16 cellular contexts compared by ENCODE assay signal in genomic region chr2:180516204-180516603, GRCh38.
DNase-seq lines count a peak whose midpoint lies in the region; ATAC-seq lines count a peak whose summit lies in the region.
"Had no signal": no experiment of that assay in that cellular context is flagged by ENCODE, and none has a peak within 500 bp of the region (broad histone marks: within the 10 kb centered on the region; RNA-seq: fewer than 3 reads in every experiment).

No MANE protein-coding gene starts in this region.

- H3K27me3 Mint-ChIP-seq in natural killer cell treated with Interleukin-12 subunit alpha and Interleukin-12 subunit beta and Interleukin-15 and Interleukin-18, amount 100 ng/mL, for 72 hours: no peaks in the 10 kb centered on the region
- H3K27me3 Mint-ChIP-seq: stimulated activated naive CD8-positive, alpha-beta T cell treated with anti-CD3 and anti-CD28 coated beads, Interleukin-15, amount 100 ng/mL, for 72 hours had no signal

- H3K36me3 Mint-ChIP-seq in natural killer cell treated with Interleukin-12 subunit alpha and Interleukin-12 subunit beta and Interleukin-15 and Interleukin-18, amount 100 ng/mL, for 72 hours: no peaks in the 10 kb centered on the region
- H3K36me3 Mint-ChIP-seq: activated CD4-positive, alpha-beta memory T cell treated with anti-CD3 and anti-CD28 coated beads for 36 hours had no signal

- peak; percentile 54 for ATAC-seq in GM18499 (IDR thresholded peaks at IDR 0.05; ENCODE audit: insufficient read depth, unreplicated experiment)
- ATAC-seq in GM21381 (IDR thresholded peaks at IDR 0.05; ENCODE audit: unreplicated experiment): peak; percentile 70
- ATAC-seq in HG02938 (IDR thresholded peaks at IDR 0.05; ENCODE audit: unreplicated experiment): peak; percentile 73
- no peak for ATAC-seq in natural killer cell treated with Interleukin-12 subunit alpha and Interleukin-12 subunit beta and Interleukin-15 and Interleukin-18, amount 100 ng/mL, for 72 hours
- ATAC-seq: GM23338; heart left ventricle; stimulated activated naive CD8-positive, alpha-beta T cell treated with anti-CD3 and anti-CD28 coated beads, Interleukin-15, amount 100 ng/mL, for 72 hours had no signal

- H3K9me3 Mint-ChIP-seq in natural killer cell treated with Interleukin-12 subunit alpha and Interleukin-12 subunit beta and Interleukin-15 and Interleukin-18, amount 100 ng/mL, for 72 hours: peaks cover 2% of the 10 kb centered on the region
- H3K9me3 Mint-ChIP-seq: activated T-helper 2 cell treated with anti-CD3 and anti-CD28 coated beads, Interferon-gamma antibody, Interleukin-2, Interleukin-4, amounts not matched to agents 10 μg/mL and 5 μg/mL and 100 μg/mL, durations not matched to agents 14 hours and 24 hours and 36 hours; GM23338; stimulated activated naive CD8-positive, alpha-beta T cell treated with anti-CD3 and anti-CD28 coated beads, Interleukin-15, amount 100 ng/mL, for 72 hours had no signal

- peak; percentile 6 for DNase-seq in NAMALWA (ENCODE audit: low spot score)
- DNase-seq in NCI-H2029 treated with DMSO at 0.1 percent for 48 hours (lab: John Stamatoyannopoulos, UW): no peak
- DNase-seq in NCI-H345 treated with DMSO at 0.1 percent for 48 hours (lab: John Stamatoyannopoulos, UW; ENCODE audit: unreplicated experiment): no peak
- no peak for DNase-seq in natural killer cell treated with Interleukin-12 subunit alpha and Interleukin-12 subunit beta and Interleukin-15 and Interleukin-18, amount 100 ng/mL, for 72 hours (ENCODE audit: low spot score)
- no peak for DNase-seq in NOMO-1 treated with dmso at 0.1 percent for 144 hours (lab: John Stamatoyannopoulos, UW; ENCODE audit: unreplicated experiment)
- DNase-seq: activated CD4-positive, alpha-beta memory T cell treated with anti-CD3 and anti-CD28 coated beads for 36 hours; COR-L47; heart left ventricle; NCI-H1092; NCI-H2171 treated with DMSO at 0.1 percent for 48 hours; stimulated activated naive CD8-positive, alpha-beta T cell treated with anti-CD3 and anti-CD28 coated beads, Interleukin-15, amount 100 ng/mL, for 72 hours had no signal

- H3K4me1 Mint-ChIP-seq in natural killer cell treated with Interleukin-12 subunit alpha and Interleukin-12 subunit beta and Interleukin-15 and Interleukin-18, amount 100 ng/mL, for 72 hours (ENCODE audit: low read depth in 2 of 2): no peaks in the 10 kb centered on the region
- H3K4me1 Mint-ChIP-seq: stimulated activated naive CD8-positive, alpha-beta T cell treated with anti-CD3 and anti-CD28 coated beads, Interleukin-15, amount 100 ng/mL, for 72 hours had no signal

- no peak overlapping the region for H3K4me3 Mint-ChIP-seq in natural killer cell treated with Interleukin-12 subunit alpha and Interleukin-12 subunit beta and Interleukin-15 and Interleukin-18, amount 100 ng/mL, for 72 hours
- H3K4me3 Mint-ChIP-seq: activated CD4-positive, alpha-beta memory T cell treated with anti-CD3 and anti-CD28 coated beads for 36 hours; GM23338; stimulated activated naive CD8-positive, alpha-beta T cell treated with anti-CD3 and anti-CD28 coated beads, Interleukin-15, amount 100 ng/mL, for 72 hours had no signal

- H3K27ac Mint-ChIP-seq in natural killer cell treated with Interleukin-12 subunit alpha and Interleukin-12 subunit beta and Interleukin-15 and Interleukin-18, amount 100 ng/mL, for 72 hours: no peak overlapping the region
- H3K27ac Mint-ChIP-seq: activated CD4-positive, alpha-beta memory T cell treated with anti-CD3 and anti-CD28 coated beads for 36 hours; activated T-helper 2 cell treated with anti-CD3 and anti-CD28 coated beads, Interferon-gamma antibody, Interleukin-2, Interleukin-4, amounts not matched to agents 10 μg/mL and 5 μg/mL and 100 μg/mL, durations not matched to agents 14 hours and 24 hours and 36 hours; GM23338 had no signal

Comparison
In these comparisons a context has a peak if more than half of its experiments do, and no peak if none do; other contexts are left out.
1. ATAC-seq: peak in GM18499 (single experiment), GM21381 (single experiment) and HG02938 (single experiment); none in natural killer cell treated with Interleukin-12 subunit alpha and Interleukin-12 subunit beta and Interleukin-15 and Interleukin-18, amount 100 ng/mL, for 72 hours (0 of 2).